ENCODE assay signal across 8 cellular contexts in the genomic region with DNA sequence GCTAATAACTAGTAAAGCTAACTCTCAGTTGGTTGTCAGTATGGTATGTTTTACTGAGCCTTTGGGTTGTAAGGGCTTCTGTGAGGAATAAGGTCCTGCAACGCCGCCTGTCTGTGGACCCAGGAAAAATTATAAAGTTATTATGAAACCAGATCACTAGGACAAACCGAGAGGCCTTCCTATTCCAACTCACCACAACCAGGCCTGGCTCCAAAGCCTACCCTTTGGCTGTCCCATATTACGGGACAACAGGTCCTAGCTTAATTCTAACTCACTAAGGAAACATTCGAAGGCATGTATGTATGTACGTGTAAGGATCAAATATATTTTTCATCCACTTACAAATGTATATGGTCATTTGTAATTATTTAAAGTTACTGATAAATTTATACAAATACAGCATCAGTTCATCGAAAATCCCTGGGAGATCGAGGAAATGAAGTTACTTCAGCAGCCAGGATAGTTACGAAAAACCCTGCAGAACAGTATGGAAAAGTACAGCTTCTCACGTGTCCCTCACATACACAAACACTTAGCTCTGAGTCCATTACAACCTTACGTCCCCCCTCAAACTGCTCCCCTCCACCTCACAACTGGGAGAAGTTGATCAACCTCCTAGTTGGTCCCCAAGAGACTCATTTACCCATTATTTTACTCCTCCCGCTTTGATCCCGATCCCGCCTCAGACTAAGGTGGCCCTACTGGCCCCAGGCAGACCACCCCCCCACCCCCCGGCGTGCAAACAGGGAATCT. TPM values are rescaled to one million over a fixed set of nuclear protein-coding genes. Genes with fewer than 3 reads are reported as not detected.
A peak's percentile ranks its signal among the peaks of the same experiment; 100 is the strongest.
DNase-seq lines count a peak whose midpoint lies in the region; ATAC-seq lines count a peak whose summit lies in the region.

No MANE protein-coding gene starts in this region.

- peak overlapping the region; percentile 90 for H3K9ac ChIP-seq in NT2/D1 (ENCODE audit: insufficient read length, low read depth)
- peak overlapping the region; percentile 85 for H3K9ac ChIP-seq in mucosa of stomach (ENCODE audit: low read length)

- H3K9me3 ChIP-seq in NT2/D1 (ENCODE audit: insufficient read depth, low read length) (no peaks in the 10 kb centered on the region), esophagus (ENCODE audit: control insufficient read depth in 2 of 2, insufficient read depth in 1 of 2, low read depth in 1 of 2, low read length in 1 of 2) (no peaks in the 10 kb centered on the region), mucosa of stomach (ENCODE audit: control insufficient read depth, low read length) (no peaks in the 10 kb centered on the region)

- peak; percentile 84 for DNase-seq in ACHN
- DNase-seq in HUDEP-2 (lab: John Stamatoyannopoulos, UW; ENCODE audit: unreplicated experiment in 76 of 76) = peak in 70 of 76 experiments; percentile 1 to 79 (median 52)
- no peak for DNase-seq in NT2/D1 (ENCODE audit: low read depth, low spot score)
- peak; percentile 52 for DNase-seq in activated T-cell treated with anti-CD3 and anti-CD28 coated beads for 4 hours
- DNase-seq in stimulated activated CD8-positive, alpha-beta memory T cell treated with anti-CD3 and anti-CD28 coated beads, Interleukin-7, amount 100 ng/mL, for 1 hour (ENCODE audit: low read depth in 2 of 2) = peak; percentile 24 to 29

- WGBS in esophagus, 2 donors = 1 to 2% methylated on average over 16 of the region's 16 CpGs

- peak; percentile 22 for ATAC-seq in GM18867 (IDR thresholded peaks at IDR 0.05; ENCODE audit: unreplicated experiment)

- H3K36me3 ChIP-seq in NT2/D1 (ENCODE audit: insufficient read depth, insufficient read length, low read length) (peaks cover 19% of the 10 kb centered on the region), esophagus (ENCODE audit: control insufficient read depth in 2 of 2, insufficient read depth in 2 of 2, low read length in 1 of 2) (no peaks in the 10 kb centered on the region), mucosa of stomach (ENCODE audit: control insufficient read depth, insufficient read depth, low read length) (no peaks in the 10 kb centered on the region)

- no peaks in the 10 kb centered on the region for H3K27me3 ChIP-seq in NT2/D1 (ENCODE audit: insufficient read depth, insufficient read length)
- no peaks in the 10 kb centered on the region for H3K27me3 ChIP-seq in esophagus (ENCODE audit: control insufficient read depth in 1 of 2, insufficient read depth in 2 of 2, low read length in 2 of 2)
- H3K27me3 ChIP-seq in mucosa of stomach (ENCODE audit: control insufficient read depth, insufficient read depth, low read length) = no peaks in the 10 kb centered on the region

- H3K4me1 ChIP-seq in NT2/D1 (ENCODE audit: insufficient read depth, insufficient read length) (no peaks in the 10 kb centered on the region), esophagus (ENCODE audit: control insufficient read depth in 2 of 2, insufficient read depth in 2 of 2, low read length in 1 of 2) (no peaks in the 10 kb centered on the region), mucosa of stomach (ENCODE audit: control insufficient read depth, insufficient read depth, low read length) (peaks cover 13% of the 10 kb centered on the region)

- H3K4me3 ChIP-seq in NT2/D1 (ENCODE audit: insufficient read length, low read depth) (peak overlapping the region; percentile 74), esophagus (ENCODE audit: low read depth in 1 of 2, low read length in 2 of 2) (peak overlapping the region; percentile 82 to 99), mucosa of stomach (ENCODE audit: low read length) (peak overlapping the region; percentile 15)

- in situ Hi-C loops in ACHN (cut with HindIII; ENCODE audit: low pct_ligation_motif_present, low pct_unique_long_range_greater_than_20kb, low sequenced_read_pairs) = no loop called here

- H3K27ac ChIP-seq in esophagus (ENCODE audit: low read depth in 2 of 2, low read length in 1 of 2) = peak overlapping the region; percentile 99

RNA-seq across cellular contexts. Expression of a gene that starts 1.2 kb away (rescaled TPM):
- 10 to 100 TPM in 1 of 2 donors, 1 to 10 TPM in 1; 9.6 to 14.8 TPM for polyA plus RNA-seq in esophagus

Comparison
In these comparisons a context has a peak if more than half of its experiments do, and no peak if none do; other contexts are left out.
1. H3K4me3 ChIP-seq: peak in every context shown above with its lines; median percentile 90 in esophagus; 74 in NT2/D1; 15 in mucosa of stomach.